In genomic region chr19:30228726-30229523, GRCh38 we compare ENCODE assay signal across 9 cellular contexts.
DNase-seq lines count a peak whose midpoint lies in the region; ATAC-seq, FAIRE-seq and TF ChIP-seq lines count a peak whose summit lies in the region.
"Had no signal": no experiment of that assay in that cellular context is flagged by ENCODE, and none has a peak within 500 bp of the region (broad histone marks: within the 10 kb centered on the region; RNA-seq: fewer than 3 reads in every experiment).

No MANE protein-coding gene starts in this region.

- no peaks in the 10 kb centered on the region for H3K79me1 ChIP-seq in H1 (ENCODE audit: low read depth, low read length)

- TF ChIP-seq CTCF in AG04450 (IDR thresholded peaks at IDR 0.05; ENCODE audit: low read depth, low read length) (no peak), H1 (IDR thresholded peaks at IDR 0.05; ENCODE audit: control extremely low read depth in 1 of 3, insufficient read depth in 1 of 3, low read depth in 1 of 3, low read length in 3 of 3) (no peak)

- H3K4me1 ChIP-seq in HUES6 (ENCODE audit: control insufficient read depth, insufficient read depth, low read length): peaks cover 16% of the 10 kb centered on the region
- peaks cover 0 to 16% (median 6%) of the 10 kb centered on the region in 4 experiments; a peak in 6 of 7 replicates for H3K4me1 ChIP-seq in H1 (replicated peaks in 1 of 4; ENCODE audit: control insufficient read depth in 3 of 4, insufficient read depth in 4 of 4, low read length in 3 of 4)

- H2BK120ac ChIP-seq in H1 (replicated peaks; ENCODE audit: low read depth, low read length): no peak overlapping the region

- no peak for FAIRE-seq in H1 (lab: Jason Lieb, UNC)

- H3K36me3 ChIP-seq in HUES6 (ENCODE audit: control insufficient read depth, insufficient read depth, low read length): no peaks in the 10 kb centered on the region
- no peaks in the 10 kb centered on the region for H3K36me3 ChIP-seq in H1 (ENCODE audit: control insufficient read depth in 2 of 4, insufficient read depth in 4 of 4, low read length in 3 of 4)

- no peak overlapping the region for H3K14ac ChIP-seq in H1 (ENCODE audit: insufficient read length)

- H4K91ac ChIP-seq in H1 (replicated peaks; ENCODE audit: insufficient read length, low read length): no peak overlapping the region

- POLR2A ChIA-PET in AG04450 (lab: Yijun Ruan, JAX): no interaction called here
- POLR2A ChIA-PET in H1 (lab: Charles Lee; ENCODE audit: partially characterized antibody): no interaction called here
- POLR2A ChIA-PET in naive thymus-derived CD8-positive, alpha-beta T cell (lab: Charles Lee): no interaction called here

- H2BK5ac ChIP-seq in H1 (ENCODE audit: low read depth, low read length): no peak overlapping the region

- peak overlapping the region; percentile 84; the same call in 1 of the 2 replicates for H2AFZ ChIP-seq in H1 (ENCODE audit: low read length)

- no peak for TF ChIP-seq EP300 in H1 (IDR thresholded peaks at IDR 0.05; ENCODE audit: borderline replicate concordance in 1 of 2, low read depth in 2 of 2, low read length in 2 of 2)

- WGBS in H1 (ENCODE audit: extremely low coverage in 1 of 2, insufficient coverage in 1 of 2, insufficient read length in 1 of 2, insufficient replicate concordance in 2 of 2, low coverage in 1 of 2, low lambda C conversion rate in 2 of 2, missing lambda C conversion rate in 1 of 2), 2 experiments: 5% methylated on average over 14 of the region's 54 CpGs; no CpG with 5 or more reads in 1 of the 2 experiments

- H3K4ac ChIP-seq in H1 (replicated peaks; ENCODE audit: insufficient read length, low read depth, low read length): no peak overlapping the region

- no peak for TF ChIP-seq POLR2A in H1 (IDR thresholded peaks at IDR 0.05; ENCODE audit: control extremely low read depth in 1 of 2, low read depth in 2 of 2, low read length in 2 of 2)

- peak overlapping the region in 9 of 10 donors; percentile 2 to 94 (median 55) for H3K4me3 Mint-ChIP-seq in naive thymus-derived CD8-positive, alpha-beta T cell

- no peak overlapping the region for H2BK15ac ChIP-seq in H1 (ENCODE audit: low read length)

- H3K4me3 ChIP-seq in AG04450 (ENCODE audit: low read depth, low read length) (peak overlapping the region; percentile 7; the same call in 1 of the 2 replicates), HUES6 (ENCODE audit: low read depth, low read length) (peak overlapping the region; percentile 76), H1 (ENCODE audit: extremely low read depth in 1 of 4, insufficient read depth in 2 of 4, low read depth in 3 of 4, low read length in 4 of 4) (peak overlapping the region; percentile 29 to 77 (median 48))

- no peak for ATAC-seq in naive thymus-derived CD8-positive, alpha-beta T cell
- ATAC-seq in GM21576 (IDR thresholded peaks at IDR 0.05; ENCODE audit: unreplicated experiment) (no peak), GM18867 (IDR thresholded peaks at IDR 0.05; ENCODE audit: unreplicated experiment) (no peak), GM18858 (IDR thresholded peaks at IDR 0.05; ENCODE audit: unreplicated experiment) (no peak)

- no peak overlapping the region for H3K27ac Mint-ChIP-seq in naive thymus-derived CD8-positive, alpha-beta T cell

- CTCF ChIA-PET in AG04450 (lab: Charles Lee) (no interaction called here), H1 (lab: Charles Lee; ENCODE audit: partially characterized antibody) (interaction anchor here (0.7 to 1.4 kb wide), 5 partner anchors 9 to 438 kb away, joined by 3 to 5 read pairs (median 3); no protein-coding TSS in a partner anchor)

- H3K9ac ChIP-seq in HUES6 (ENCODE audit: low read length) (no peak overlapping the region), H1 (replicated peaks in 1 of 4; ENCODE audit: extremely low read depth in 1 of 4, low read depth in 3 of 4, low read length in 3 of 4) (peak overlapping the region in 1 of 4 experiments; percentile 51; a peak in 2 of 7 replicates)

- H3K56ac ChIP-seq in H1 (replicated peaks; ENCODE audit: insufficient read length, low read depth, low read length): no peak overlapping the region

- H4K8ac ChIP-seq in H1 (ENCODE audit: extremely low read depth, insufficient read depth, low read length): peak overlapping the region; percentile 35; the same call in 1 of the 2 replicates

- H3K79me2 ChIP-seq in H1 (ENCODE audit: control insufficient read depth in 1 of 2, insufficient read depth in 2 of 2, low read length in 2 of 2): no peaks in the 10 kb centered on the region

- H3K27ac ChIP-seq in AG04450 (ENCODE audit: low read depth, low read length) (no peak overlapping the region), HUES6 (ENCODE audit: low read depth, low read length) (no peak overlapping the region), H1 (ENCODE audit: low read depth, low read length) (no peak overlapping the region)

- no peak for TF ChIP-seq RAD21 in H1 (IDR thresholded peaks at IDR 0.05 in 1 of 2, conservative IDR thresholded peaks at IDR 0.05 in 1 of 2; ENCODE audit: low read depth in 2 of 2, low read length in 2 of 2)

- no peak overlapping the region for H3K23ac ChIP-seq in H1 (ENCODE audit: insufficient read length)

- peaks cover 2 to 10% (median 5%) of the 10 kb centered on the region in 3 donors for H3K36me3 Mint-ChIP-seq in naive thymus-derived CD8-positive, alpha-beta T cell

- H2BK20ac ChIP-seq in H1 (ENCODE audit: low read length): no peak overlapping the region

- H3K4me1 Mint-ChIP-seq in naive thymus-derived CD8-positive, alpha-beta T cell: peaks cover 14 to 30% (median 28%) of the 10 kb centered on the region in 4 donors

- H4K20me1 ChIP-seq in H1 (replicated peaks in 1 of 2; ENCODE audit: control insufficient read depth in 1 of 2, insufficient read depth in 2 of 2, low read length in 2 of 2): no peaks in the 10 kb centered on the region

- H3K9me3 ChIP-seq in AG04450 (ENCODE audit: control insufficient read depth, insufficient read depth, low read length): peaks cover 6% of the 10 kb centered on the region; the same call in 1 of the 2 replicates
- no peaks in the 10 kb centered on the region for H3K9me3 ChIP-seq in HUES6 (ENCODE audit: control insufficient read depth, insufficient read depth, low read depth, low read length)
- no peaks in the 10 kb centered on the region for H3K9me3 ChIP-seq in H1 (ENCODE audit: insufficient read depth in 2 of 2, low read depth in 1 of 2, low read length in 1 of 2)

- H3K9me3 Mint-ChIP-seq in naive thymus-derived CD8-positive, alpha-beta T cell: peaks cover 0 to 2% (median 0%) of the 10 kb centered on the region in 9 donors

- H2AK5ac ChIP-seq in H1 (ENCODE audit: low read depth, low read length): no peak overlapping the region

- peaks cover 17% of the 10 kb centered on the region for H3K23me2 ChIP-seq in H1 (ENCODE audit: low read depth, low read length)

- H2BK12ac ChIP-seq in H1 (ENCODE audit: low read depth, low read length): no peak overlapping the region

- DNase-seq in AG04450 (ENCODE audit: low read depth, low spot score): no peak
- DNase-seq in H1 (ENCODE audit: low read depth in 1 of 2, low spot score in 2 of 2): peak in 1 of 2 experiments; percentile 58
- DNase-seq in naive thymus-derived CD8-positive, alpha-beta T cell: no peak
- DNase-seq in NCI-H2196 treated with DMSO at 0.1 percent for 48 hours (lab: John Stamatoyannopoulos, UW; ENCODE audit: unreplicated experiment): no peak
- DNase-seq: NCI-H510A treated with DMSO at 0.1 percent for 48 hours had no signal

- H3K4me2 ChIP-seq in H1 (ENCODE audit: insufficient read depth in 1 of 2, low read depth in 2 of 2, low read length in 2 of 2): peak overlapping the region; percentile 80 to 99

- H3K18ac ChIP-seq in H1 (ENCODE audit: extremely low read depth, low read length): no peak overlapping the region

- H3K27me3 Mint-ChIP-seq in naive thymus-derived CD8-positive, alpha-beta T cell: peaks cover 35 to 72% (median 58%) of the 10 kb centered on the region in 5 donors

- no peak overlapping the region for H4K5ac ChIP-seq in H1 (ENCODE audit: insufficient read length, low read depth, low read length)

- H3K27me3 ChIP-seq in AG04450 (ENCODE audit: control insufficient read depth, insufficient read depth, low read length) (peaks cover 50% of the 10 kb centered on the region), HUES6 (ENCODE audit: control insufficient read depth, insufficient read depth, low read length) (peaks cover 79% of the 10 kb centered on the region), H1 (replicated peaks in 1 of 4; ENCODE audit: control insufficient read depth in 3 of 4, extremely low read depth in 1 of 4, insufficient read depth in 3 of 4, low read length in 3 of 4) (peaks cover 18 to 73% (median 69%) of the 10 kb centered on the region in 4 experiments)

TF ChIP-seq in H1, 55 proteins besides CTCF, POLR2A, EP300 and RAD21:
- TF ChIP-seq SUZ12 (IDR thresholded peaks at IDR 0.05; ENCODE audit: low read length): peak; percentile 77
- peak; percentile 28 for TF ChIP-seq KDM4A (IDR thresholded peaks at IDR 0.05; ENCODE audit: low read depth, low read length, severe bottlenecking)
- no peak for TF ChIP-seq MAFK (IDR thresholded peaks at IDR 0.05; ENCODE audit: low read depth, low read length)
- peak; percentile 61 for TF ChIP-seq EZH2 (IDR thresholded peaks at IDR 0.05; ENCODE audit: low read depth, low read length, severe bottlenecking)
- no peak for TF ChIP-seq BRCA1 (IDR thresholded peaks at IDR 0.05; ENCODE audit: low read depth, low read length)
- TF ChIP-seq RNF2 (IDR thresholded peaks at IDR 0.05; ENCODE audit: borderline replicate concordance, low read depth, low read length, missing control alignments, poor library complexity, severe bottlenecking): peak; percentile 41
- no peak for TF ChIP-seq CBX5 (IDR thresholded peaks at IDR 0.05; ENCODE audit: low read depth, low read length)
- TF ChIP-seq TCF12 (IDR thresholded peaks at IDR 0.05; ENCODE audit: low read depth, low read length): no peak

Comparison
In these comparisons a context has a peak if more than half of its experiments do, and no peak if none do; other contexts are left out.
1. H3K4me3 ChIP-seq: peak in every context shown above with its lines; median percentile 76 in HUES6; 48 in H1; 7 in AG04450.